ENCODE assay signal across 28 cellular contexts in genomic region chr1:221515496-221515895, GRCh38.
DNase-seq lines count a peak whose midpoint lies in the region; ATAC-seq and TF ChIP-seq lines count a peak whose summit lies in the region.
"Had no signal": no experiment of that assay in that cellular context is flagged by ENCODE, and none has a peak within 500 bp of the region (broad histone marks: within the 10 kb centered on the region; RNA-seq: fewer than 3 reads in every experiment).

No MANE protein-coding gene starts in this region.

- TF ChIP-seq POLR2A in testis (IDR thresholded peaks at IDR 0.05) = no peak

- POLR2A ChIA-PET in PC-3 (lab: Charles Lee; ENCODE audit: unreplicated experiment) = interaction anchor here (0.6 kb wide), 1 partner anchor 377 kb away, joined by 3 read pairs; no protein-coding TSS in a partner anchor

- no peaks in the 10 kb centered on the region for H3K4me1 ChIP-seq in PC-3 (ENCODE audit: insufficient read depth, low read length)
- no peaks in the 10 kb centered on the region for H3K4me1 ChIP-seq in testis
- H3K4me1 ChIP-seq: A549, BLaER1, Caco-2 had no signal

- 0 out of 2 replicates have a peak, but pooled peaks cover 3% of the 10 kb centered on the region for H3K9me2 ChIP-seq in PC-3 (replicated peaks; ENCODE audit: low read length)

- H3K4me2 ChIP-seq in PC-3 (ENCODE audit: low read length) = no peak overlapping the region
- H3K4me2 ChIP-seq: A549, BLaER1 had no signal

- H3K27me3 ChIP-seq in PC-3 (ENCODE audit: low read length) (no peaks in the 10 kb centered on the region), testis (no peaks in the 10 kb centered on the region)
- H3K27me3 ChIP-seq: BE2C; BLaER1; BLaER1 treated with 17β-estradiol and CSF1 and Interleukin-3, amounts not matched to agents 10 nM and 100 nM had no signal

- DNase-seq in PC-3 = no peak
- peak; percentile 53 for DNase-seq in hepatic stellate cell (ENCODE audit: low spot score)
- DNase-seq in testis = no peak
- DNase-seq: 8988T; ACHN; AML-193; BE2C; C1 segment of cervical spinal cord; Caco-2; Calu3; CD4-positive, alpha-beta memory T cell; CD4-positive, alpha-beta T cell; CD4-positive, CD25-positive, alpha-beta regulatory T cell; CD8-positive, alpha-beta memory T cell; CD8-positive, alpha-beta T cell; COR-L47; DMS 273 treated with DMSO at 0.1 percent for 48 hours; DMS153; DMS79; DMS79 treated with DMSO at 0.1 percent for 48 hours; DND-41; EL had no signal

- no peaks in the 10 kb centered on the region for H4K20me1 ChIP-seq in PC-3 (ENCODE audit: low read length)
- H4K20me1 ChIP-seq: BLaER1; BLaER1 treated with 17β-estradiol and CSF1 and Interleukin-3, amounts not matched to agents 10 nM and 100 nM had no signal

- H3K79me2 ChIP-seq in PC-3 (ENCODE audit: low read length) = no peaks in the 10 kb centered on the region

- CTCF ChIA-PET in PC-3 (lab: Charles Lee) = interaction anchor here (0.8 kb wide), 2 partner anchors 37 to 55 kb away, joined by 3 to 4 read pairs; no protein-coding TSS in a partner anchor

- ATAC-seq in PC-3 (peak; percentile 89), HG02610 (IDR thresholded peaks at IDR 0.05; ENCODE audit: unreplicated experiment) (no peak)
- ATAC-seq: A549; CD8-positive, alpha-beta T cell had no signal

- no peaks in the 10 kb centered on the region for H3K9me3 ChIP-seq in PC-3 (ENCODE audit: low read length)
- H3K9me3 ChIP-seq in testis = no peaks in the 10 kb centered on the region
- H3K9me3 ChIP-seq: A549; BE2C; BLaER1; BLaER1 treated with 17β-estradiol and CSF1 and Interleukin-3, amounts not matched to agents 10 nM and 100 nM; Caco-2 had no signal

- intact Hi-C loops in PC-3 (cut with micrococcal nuclease) = loop anchor here (1.0 kb wide), 2 partner anchors 75 to 227 kb away; partner anchors contain the start of gene DUSP10
- intact Hi-C loops in testis (cut with DNase I; ENCODE audit: low total_unique reads) = no loop called here

- H2AFZ ChIP-seq in PC-3 (ENCODE audit: low read length) = no peak overlapping the region

- H3F3A ChIP-seq in PC-3 (ENCODE audit: low read length, unreplicated experiment) = no peaks in the 10 kb centered on the region

- H3K27ac ChIP-seq in PC-3 (ENCODE audit: low read length) (no peak overlapping the region), testis (no peak overlapping the region)
- H3K27ac ChIP-seq: 22Rv1; A549; BLaER1; BLaER1 treated with 17β-estradiol and CSF1 and Interleukin-3, amounts not matched to agents 10 nM and 100 nM; C4-2B had no signal

- H3K9ac ChIP-seq in PC-3 (ENCODE audit: low read length) = no peak overlapping the region
- H3K9ac ChIP-seq: BLaER1; BLaER1 treated with 17β-estradiol and CSF1 and Interleukin-3, amounts not matched to agents 10 nM and 100 nM had no signal

- TF ChIP-seq CTCF in PC-3 (conservative IDR thresholded peaks at IDR 0.05; ENCODE audit: low read depth, low read length) = no peak
- no peak for TF ChIP-seq CTCF in testis (IDR thresholded peaks at IDR 0.05)

- no TSS peak for BruUV-seq in PC-3 (replicated peaks; lab: Mats Ljungman, UMichigan)

- no peaks in the 10 kb centered on the region for H3K36me3 ChIP-seq in PC-3 (ENCODE audit: low read depth, low read length)
- H3K36me3 ChIP-seq in testis (ENCODE audit: low read depth, missing control alignments) = no peaks in the 10 kb centered on the region
- H3K36me3 ChIP-seq: BE2C; BLaER1; BLaER1 treated with 17β-estradiol and CSF1 and Interleukin-3, amounts not matched to agents 10 nM and 100 nM had no signal

- H3K4me3 ChIP-seq in PC-3 (ENCODE audit: low read length) = no peak overlapping the region
- H3K4me3 ChIP-seq in testis = no peak overlapping the region
- H3K4me3 ChIP-seq: A549; BLaER1; BLaER1 treated with 17β-estradiol and CSF1 and Interleukin-3, amounts not matched to agents 10 nM and 100 nM had no signal
